8 cellular contexts compared by ENCODE assay signal in genomic region chr11:62575156-62575555, GRCh38. TPM values are rescaled to one million over a fixed set of nuclear protein-coding genes. Genes with fewer than 3 reads are reported as not detected.
DNase-seq lines count a peak whose midpoint lies in the region; ATAC-seq and TF ChIP-seq lines count a peak whose summit lies in the region.

No MANE protein-coding gene starts in this region.

- H3K4me3 ChIP-seq in SU-DHL-6 (ENCODE audit: insufficient read depth, low read length, poor library complexity, severe bottlenecking) (peak overlapping the region; percentile 65), cardiac muscle cell (peak overlapping the region; percentile 39), gastrocnemius medialis (peak overlapping the region; percentile 57 to 87 (median 65))

- H3K27me3 ChIP-seq in SU-DHL-6 (ENCODE audit: low read length) (no peaks in the 10 kb centered on the region), cardiac muscle cell (no peaks in the 10 kb centered on the region), gastrocnemius medialis (no peaks in the 10 kb centered on the region)

- no peaks in the 10 kb centered on the region for H3K9me3 ChIP-seq in SU-DHL-6 (ENCODE audit: insufficient read depth, low read length)
- H3K9me3 ChIP-seq in cardiac muscle cell (ENCODE audit: low read depth), result no peaks in the 10 kb centered on the region
- H3K9me3 ChIP-seq in gastrocnemius medialis, result no peaks in the 10 kb centered on the region

- peaks cover 4% of the 10 kb centered on the region; the same call in 1 of the 2 replicates for H3F3A ChIP-seq in SU-DHL-6 (ENCODE audit: insufficient read depth)

- in situ Hi-C loops in GM13976 (cut with MboI; ENCODE audit: low sequenced_read_pairs, unreplicated experiment), result no loop called here
- in situ Hi-C loops in gastrocnemius medialis (cut with MboI; ENCODE audit: low sequenced_read_pairs in 4 of 4), result no loop called here

- H2AFZ ChIP-seq in SU-DHL-6 (ENCODE audit: low read depth, low read length, severe bottlenecking), result no peak overlapping the region

- H4K20me1 ChIP-seq in SU-DHL-6 (ENCODE audit: low read depth, low read length), result no peaks in the 10 kb centered on the region

- no peak for TF ChIP-seq POLR2A in gastrocnemius medialis (IDR thresholded peaks at IDR 0.05)

- H3K27ac ChIP-seq in SU-DHL-6 (ENCODE audit: low read depth, low read length) (peak overlapping the region; percentile 48; the same call in 1 of the 2 replicates), cardiac muscle cell (peak overlapping the region; percentile 85), gastrocnemius medialis (peak overlapping the region; percentile 88 to 93 (median 90))

- no peak for ATAC-seq in gastrocnemius medialis

- H3K36me3 ChIP-seq in SU-DHL-6 (ENCODE audit: low read length) (peaks cover 19% of the 10 kb centered on the region), cardiac muscle cell (peaks cover 41% of the 10 kb centered on the region), gastrocnemius medialis (peaks cover 0 to 45% of the 10 kb centered on the region in 2 donors)

- H3K4me2 ChIP-seq in SU-DHL-6 (ENCODE audit: low read depth, low read length, poor library complexity, severe bottlenecking), result peak overlapping the region; percentile 82

- no peaks in the 10 kb centered on the region for H3K9me2 ChIP-seq in SU-DHL-6 (replicated peaks; ENCODE audit: insufficient read depth, low read length)

- peaks cover 45% of the 10 kb centered on the region for H3K79me2 ChIP-seq in SU-DHL-6 (ENCODE audit: insufficient read depth, low read length)

- DNase-seq in GM13976 (ENCODE audit: low spot score) (peak; percentile 29), cardiac muscle cell (ENCODE audit: low read depth in 1 of 2, low spot score in 1 of 2) (no peak), gastrocnemius medialis (peak in 1 of 2 donors; percentile 53), NCI-H1436 treated with DMSO at 0.1 percent for 48 hours (lab: John Stamatoyannopoulos, UW) (no peak), mesenteric fat pad (ENCODE audit: low spot score) (no peak)
- no peak for DNase-seq in stimulated activated CD4-positive, alpha-beta T cell treated with anti-CD3 and anti-CD28 coated beads, Interleukin-4, amount 100 ng/mL, for 4 hours
- DNase-seq in stimulated activated CD4-positive, alpha-beta T cell treated with anti-CD3 and anti-CD28 coated beads, Interleukin-2, amount 100 ng/mL, for 48 hours, result no peak

- TF ChIP-seq CTCF in GM13976 (IDR thresholded peaks at IDR 0.05; ENCODE audit: borderline replicate concordance, control extremely low read depth, extremely low read depth, insufficient read depth, missing control alignments), result no peak
- no peak for TF ChIP-seq CTCF in SU-DHL-6 (IDR thresholded peaks at IDR 0.05; ENCODE audit: insufficient read depth, low read length, poor library complexity, severe bottlenecking)
- no peak for TF ChIP-seq CTCF in cardiac muscle cell (IDR thresholded peaks at IDR 0.05; ENCODE audit: low read depth, low read length)
- no peak for TF ChIP-seq CTCF in gastrocnemius medialis (IDR thresholded peaks at IDR 0.05 in 4 of 5, conservative IDR thresholded peaks at IDR 0.05 in 1 of 5)

- H3K4me1 ChIP-seq in cardiac muscle cell (ENCODE audit: low read depth), result peaks cover 9% of the 10 kb centered on the region
- H3K4me1 ChIP-seq in gastrocnemius medialis, result peaks cover 41 to 51% of the 10 kb centered on the region in 2 donors

- intact Hi-C loops in gastrocnemius medialis (cut with DNase I; ENCODE audit: low total_unique reads), result no loop called here

- H3K9ac ChIP-seq in SU-DHL-6 (ENCODE audit: low read length), result peak overlapping the region; percentile 91

RNA-seq across cellular contexts. Expression of gene EEF1G, which starts 1.5 kb away (rescaled TPM):
- total RNA-seq in cardiac muscle cell (1,990 and 2,091 TPM in 2 replicates), gastrocnemius medialis (1,000 to 10,000 TPM; 1,797 to 2,946 (median 1,897) TPM), mesenteric fat pad (865 TPM)
- 769 and 853 TPM in 2 replicates for polyA plus RNA-seq in cardiac muscle cell

RNA-seq across cellular contexts. Expression of gene TUT1, which starts 16.2 kb away (rescaled TPM):
- total RNA-seq in cardiac muscle cell, result 14.9 and 29.1 TPM in 2 replicates
- 18.7 and 32.1 TPM in 2 replicates for polyA plus RNA-seq in cardiac muscle cell
- 10 to 100 TPM in 3 of 4 donors, 1 to 10 TPM in 1; 7.8 to 15.7 (median 11.7) TPM for total RNA-seq in gastrocnemius medialis
- total RNA-seq in mesenteric fat pad, result 13.4 TPM

RNA-seq across cellular contexts. Expression of gene MTA2, which starts 26.5 kb away (rescaled TPM):
- total RNA-seq in cardiac muscle cell, result 101 and 108 TPM in 2 replicates
- 22.9 and 31.9 TPM in 2 replicates for polyA plus RNA-seq in cardiac muscle cell
- 10 to 100 TPM; 28.0 to 47.1 (median 31.7) TPM for total RNA-seq in gastrocnemius medialis
- total RNA-seq in mesenteric fat pad, result 103 TPM

RNA-seq across cellular contexts. Expression of gene AHNAK, which starts 28.6 kb away (rescaled TPM):
- total RNA-seq in cardiac muscle cell (50.1 and 77.1 TPM in 2 replicates), gastrocnemius medialis (1,000 to 10,000 TPM in 1 of 4 donors, 100 to 1,000 TPM in 3; 374 to 1,261 (median 571) TPM), mesenteric fat pad (1,254 TPM)
- 10.9 and 13.4 TPM in 2 replicates for polyA plus RNA-seq in cardiac muscle cell

RNA-seq across cellular contexts. Expression of gene EML3, which starts 37.4 kb away (rescaled TPM):
- total RNA-seq in cardiac muscle cell (21.1 and 42.8 TPM in 2 replicates), gastrocnemius medialis (1 to 10 TPM; 4.7 to 7.9 (median 7.0) TPM), mesenteric fat pad (116 TPM)
- 32.0 and 38.4 TPM in 2 replicates for polyA plus RNA-seq in cardiac muscle cell
